18 cellular contexts compared by ENCODE assay signal in the genomic region with DNA sequence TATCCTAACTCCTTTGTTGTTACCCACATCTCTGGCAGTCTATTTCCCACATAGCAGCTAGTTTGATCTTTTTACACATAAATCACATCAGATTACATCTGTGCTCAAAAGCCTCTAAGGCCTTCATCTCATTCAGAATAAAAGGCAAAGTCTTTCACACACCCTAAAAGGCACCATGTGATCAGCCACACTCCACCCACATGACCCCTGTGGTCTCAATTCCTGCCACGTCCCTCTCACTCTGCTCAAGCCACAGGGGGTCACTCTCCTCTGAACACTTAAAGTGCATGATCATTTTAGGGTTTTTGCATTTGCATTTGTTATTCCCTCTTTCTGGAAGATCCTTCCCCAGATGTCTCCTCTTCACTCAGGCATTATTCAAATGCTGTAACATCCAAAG.
"Had no signal": no experiment of that assay in that cellular context is flagged by ENCODE, and none has a peak within 500 bp of the region (broad histone marks: within the 10 kb centered on the region; RNA-seq: fewer than 3 reads in every experiment).

No MANE protein-coding gene starts in this region.

- H3K9me3 Mint-ChIP-seq: activated T-helper 1 cell treated with anti-CD3 and anti-CD28 coated beads, Interleukin-12 subunit alpha, Interleukin-12 subunit beta, Interleukin-2, Interleukin-4 antibody, amounts not matched to agents 30 ng/mL and 10 ng/mL and 1 ng/mL, durations not matched to agents 14 hours and 24 hours and 36 hours had no signal

- H3K4me3 ChIP-seq: cardiac muscle cell, left lung, tibial artery had no signal

- H3K36me3 ChIP-seq: cardiac muscle cell, left lung, tibial artery had no signal

- H3K27ac Mint-ChIP-seq: activated naive CD8-positive, alpha-beta T cell; activated T-helper 1 cell treated with anti-CD3 and anti-CD28 coated beads, Interleukin-12 subunit alpha, Interleukin-12 subunit beta, Interleukin-2, Interleukin-4 antibody, amounts not matched to agents 30 ng/mL and 10 ng/mL and 1 ng/mL, durations not matched to agents 14 hours and 24 hours and 36 hours; progenitor cell of endocrine pancreas had no signal

- H3K27me3 Mint-ChIP-seq: activated naive CD8-positive, alpha-beta T cell; progenitor cell of endocrine pancreas had no signal

- H3K27me3 ChIP-seq: cardiac muscle cell, foreskin keratinocyte, left lung, tibial artery had no signal

- H3K4me1 ChIP-seq: foreskin keratinocyte, left lung, tibial artery had no signal

- H3K9me3 ChIP-seq: tibial artery had no signal

- H3K4me3 Mint-ChIP-seq: activated naive CD8-positive, alpha-beta T cell; activated T-helper 1 cell treated with anti-CD3 and anti-CD28 coated beads, Interleukin-12 subunit alpha, Interleukin-12 subunit beta, Interleukin-2, Interleukin-4 antibody, amounts not matched to agents 30 ng/mL and 10 ng/mL and 1 ng/mL, durations not matched to agents 14 hours and 24 hours and 36 hours; neural crest cell had no signal

- H3K36me3 Mint-ChIP-seq: activated naive CD8-positive, alpha-beta T cell had no signal

- H3K27ac ChIP-seq: cardiac muscle cell, foreskin keratinocyte, left lung, tibial artery had no signal

- DNase-seq: activated CD4-positive, alpha-beta T cell treated with anti-CD3 and anti-CD28 coated beads for 1 hour; activated gamma-delta T cell treated with Interleukin-2 at 50 U/mL for 16 hours; amygdala; foreskin keratinocyte; glutamatergic neuron; hippocampal formation; left lung; midbrain; stimulated activated CD4-positive, alpha-beta T cell treated with anti-CD3 and anti-CD28 coated beads, Interleukin-2, amount 100 ng/mL, for 24 hours; stimulated activated naive CD8-positive, alpha-beta T cell treated with anti-CD3 and anti-CD28 coated beads, Interleukin-15, Interleukin-2, amounts not matched to agents 100 U/mL and 50 U/mL, for 24 hours; T-helper 1 cell; T1000; tibial artery had no signal

- ATAC-seq: foreskin keratinocyte; left lung; stimulated activated naive CD8-positive, alpha-beta T cell treated with anti-CD3 and anti-CD28 coated beads, Interleukin-15, Interleukin-2, amounts not matched to agents 100 U/mL and 50 U/mL, for 24 hours had no signal
